Comparison of ENCODE assay signal across 1 cellular context in the genomic region with DNA sequence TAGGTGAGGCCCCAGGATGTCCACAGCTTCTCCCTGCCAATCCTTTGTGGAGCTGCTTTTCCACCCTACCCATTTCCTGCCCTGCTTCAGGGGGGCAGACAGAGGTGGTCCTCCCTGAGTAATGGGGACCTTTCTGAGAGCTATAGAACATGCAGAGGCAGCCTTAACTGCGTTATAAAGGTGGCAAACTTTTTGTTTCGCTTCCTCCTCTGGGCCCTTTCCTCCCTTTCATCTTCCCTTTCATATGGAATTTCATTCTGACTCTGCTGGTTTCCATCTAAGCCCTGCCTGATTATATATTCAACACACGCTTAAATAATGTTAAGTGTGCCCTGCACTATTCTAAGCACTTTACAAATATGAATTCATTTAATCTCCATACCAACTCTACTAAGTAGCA.
TF ChIP-seq lines count a peak whose summit lies in the region.

No MANE protein-coding gene starts in this region.

TF ChIP-seq in GM12878, 131 proteins besides CTCF, POLR2A, EP300 and RAD21 (continued from another document and continues in another):
- TF ChIP-seq CUX1 (IDR thresholded peaks at IDR 0.05; ENCODE audit: insufficient replicate concordance, low read depth, low read length), result no peak
- TF ChIP-seq ASH2L (IDR thresholded peaks at IDR 0.05; ENCODE audit: borderline replicate concordance, low read depth), result no peak
- TF ChIP-seq SPI1 (IDR thresholded peaks at IDR 0.05; ENCODE audit: borderline replicate concordance, insufficient read depth, low read depth, low read length), result peak; percentile 75
- no peak for TF ChIP-seq ZZZ3 (IDR thresholded peaks at IDR 0.05; ENCODE audit: control insufficient read depth, insufficient read length, low read depth)
- peak; percentile 72 for TF ChIP-seq EED (IDR thresholded peaks at IDR 0.05; ENCODE audit: low read depth)
- TF ChIP-seq MXI1 (IDR thresholded peaks at IDR 0.05; ENCODE audit: low read depth, low read length), result no peak
- no peak for TF ChIP-seq POLR2AphosphoS5 (IDR thresholded peaks at IDR 0.05; ENCODE audit: low read length)
- peak; percentile 55 for TF ChIP-seq RUNX3 (IDR thresholded peaks at IDR 0.05; ENCODE audit: low read length)
- no peak for TF ChIP-seq PKNOX1 (IDR thresholded peaks at IDR 0.05)
- TF ChIP-seq SP1 (IDR thresholded peaks at IDR 0.05; ENCODE audit: low read depth, low read length), result no peak
- TF ChIP-seq PML (IDR thresholded peaks at IDR 0.05; ENCODE audit: low read length), result no peak
- no peak for TF ChIP-seq MYC (IDR thresholded peaks at IDR 0.05; ENCODE audit: insufficient read depth, insufficient read length, insufficient replicate concordance, low read length, severe bottlenecking)
- no peak for TF ChIP-seq WRNIP1 (IDR thresholded peaks at IDR 0.05; ENCODE audit: borderline replicate concordance, low read depth, low read length)
- TF ChIP-seq GATAD2B (conservative IDR thresholded peaks at IDR 0.05; ENCODE audit: low read depth), result no peak
- TF ChIP-seq SREBF1 (IDR thresholded peaks at IDR 0.05; ENCODE audit: low read length), result no peak
- TF ChIP-seq ATF7 (IDR thresholded peaks at IDR 0.05; ENCODE audit: low read depth), result no peak
- TF ChIP-seq JUND (IDR thresholded peaks at IDR 0.05; ENCODE audit: low read depth, low read length), result no peak
- peak; percentile 80 for TF ChIP-seq DPF2 (IDR thresholded peaks at IDR 0.05)
- TF ChIP-seq NFYA (IDR thresholded peaks at IDR 0.05; ENCODE audit: borderline replicate concordance, low read depth, low read length), result no peak
- no peak for TF ChIP-seq TBL1XR1 (IDR thresholded peaks at IDR 0.05; ENCODE audit: low read depth, low read length)
- 0 out of 2 replicates have a peak, but pooled peaks have one; percentile 15 for TF ChIP-seq NR2F1 (conservative IDR thresholded peaks at IDR 0.05)
- TF ChIP-seq BMI1 (IDR thresholded peaks at IDR 0.05; ENCODE audit: borderline replicate concordance), result no peak
- TF ChIP-seq SIN3A (IDR thresholded peaks at IDR 0.05; ENCODE audit: low read depth, low read length), result no peak
- no peak for TF ChIP-seq GABPA (IDR thresholded peaks at IDR 0.05; ENCODE audit: low read depth)
- TF ChIP-seq STAT1 (conservative IDR thresholded peaks at IDR 0.05), result no peak
- TF ChIP-seq CHD1 (IDR thresholded peaks at IDR 0.05; ENCODE audit: low read depth, low read length), result no peak
- TF ChIP-seq MYB (IDR thresholded peaks at IDR 0.05; ENCODE audit: borderline replicate concordance, low read depth, low read length), result no peak
- no peak for TF ChIP-seq NBN (IDR thresholded peaks at IDR 0.05)
- peak; percentile 95 for TF ChIP-seq TCF7 (IDR thresholded peaks at IDR 0.05; ENCODE audit: borderline replicate concordance)
- no peak for TF ChIP-seq EZH2 (IDR thresholded peaks at IDR 0.05; ENCODE audit: borderline replicate concordance, control insufficient read depth, low read depth, low read length)
- TF ChIP-seq MAX (IDR thresholded peaks at IDR 0.05; ENCODE audit: low read depth, low read length), result no peak
- no peak for TF ChIP-seq SMAD5 (IDR thresholded peaks at IDR 0.05; ENCODE audit: low read depth)
- no peak for TF ChIP-seq ESRRA (IDR thresholded peaks at IDR 0.05; ENCODE audit: low read length)
- peak; percentile 72 for TF ChIP-seq JUNB (IDR thresholded peaks at IDR 0.05)
- TF ChIP-seq ZNF217 (IDR thresholded peaks at IDR 0.05), result peak; percentile 71
- TF ChIP-seq TAF1 (IDR thresholded peaks at IDR 0.05; ENCODE audit: borderline replicate concordance, low read depth, low read length), result no peak
- TF ChIP-seq STAT3 (IDR thresholded peaks at IDR 0.05; ENCODE audit: low read depth, low read length), result no peak
- TF ChIP-seq, protein P1, sequence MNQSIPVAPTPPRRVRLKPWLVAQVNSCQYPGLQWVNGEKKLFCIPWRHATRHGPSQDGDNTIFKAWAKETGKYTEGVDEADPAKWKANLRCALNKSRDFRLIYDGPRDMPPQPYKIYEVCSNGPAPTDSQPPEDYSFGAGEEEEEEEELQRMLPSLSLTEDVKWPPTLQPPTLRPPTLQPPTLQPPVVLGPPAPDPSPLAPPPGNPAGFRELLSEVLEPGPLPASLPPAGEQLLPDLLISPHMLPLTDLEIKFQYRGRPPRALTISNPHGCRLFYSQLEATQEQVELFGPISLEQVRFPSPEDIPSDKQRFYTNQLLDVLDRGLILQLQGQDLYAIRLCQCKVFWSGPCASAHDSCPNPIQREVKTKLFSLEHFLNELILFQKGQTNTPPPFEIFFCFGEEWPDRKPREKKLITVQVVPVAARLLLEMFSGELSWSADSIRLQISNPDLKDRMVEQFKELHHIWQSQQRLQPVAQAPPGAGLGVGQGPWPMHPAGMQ (IDR thresholded peaks at IDR 0.05; ENCODE audit: borderline replicate concordance), result no peak
- no peak for TF ChIP-seq NFXL1 (IDR thresholded peaks at IDR 0.05; ENCODE audit: borderline replicate concordance)
- no peak for TF ChIP-seq EGR1 (IDR thresholded peaks at IDR 0.05; ENCODE audit: borderline replicate concordance in 1 of 2, low read depth in 2 of 2, low read length in 2 of 2)
- TF ChIP-seq CREB1 (IDR thresholded peaks at IDR 0.05; ENCODE audit: low read depth), result no peak
- TF ChIP-seq ZNF622 (IDR thresholded peaks at IDR 0.05), result no peak
- no peak for TF ChIP-seq RAD51 (IDR thresholded peaks at IDR 0.05)
- peak; percentile 75; the same call in 1 of the 2 replicates for TF ChIP-seq IRF4 (IDR thresholded peaks at IDR 0.05; ENCODE audit: low read depth, low read length)
- no peak for TF ChIP-seq HCFC1 (IDR thresholded peaks at IDR 0.05; ENCODE audit: low read length)
- TF ChIP-seq BHLHE40 (IDR thresholded peaks at IDR 0.05; ENCODE audit: borderline replicate concordance in 1 of 2, low read depth in 2 of 2, low read length in 1 of 2), result peak in 1 of 2 experiments; percentile 5; a peak in 1 of 4 replicates
- TF ChIP-seq NR2C1 (IDR thresholded peaks at IDR 0.05), result no peak
- TF ChIP-seq CBX5 (IDR thresholded peaks at IDR 0.05; ENCODE audit: low read depth), result no peak
- no peak for TF ChIP-seq SMC3 (IDR thresholded peaks at IDR 0.05; ENCODE audit: borderline replicate concordance, low read length)
- TF ChIP-seq ETV6 (conservative IDR thresholded peaks at IDR 0.05 in 1 of 2, IDR thresholded peaks at IDR 0.05 in 1 of 2; ENCODE audit: borderline replicate concordance in 1 of 2, low read depth in 1 of 2), result peak in 1 of 2 experiments; percentile 69; a peak in 1 of 4 replicates
- TF ChIP-seq POU2F2 (IDR thresholded peaks at IDR 0.05; ENCODE audit: borderline replicate concordance, low read depth, low read length), result no peak
- TF ChIP-seq, protein P2, sequence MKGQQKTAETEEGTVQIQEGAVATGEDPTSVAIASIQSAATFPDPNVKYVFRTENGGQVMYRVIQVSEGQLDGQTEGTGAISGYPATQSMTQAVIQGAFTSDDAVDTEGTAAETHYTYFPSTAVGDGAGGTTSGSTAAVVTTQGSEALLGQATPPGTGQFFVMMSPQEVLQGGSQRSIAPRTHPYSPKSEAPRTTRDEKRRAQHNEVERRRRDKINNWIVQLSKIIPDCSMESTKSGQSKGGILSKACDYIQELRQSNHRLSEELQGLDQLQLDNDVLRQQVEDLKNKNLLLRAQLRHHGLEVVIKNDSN (IDR thresholded peaks at IDR 0.05; ENCODE audit: borderline replicate concordance, extremely low read length, insufficient read depth, low read depth, low read length), result no peak
- no peak for TF ChIP-seq SRF (IDR thresholded peaks at IDR 0.05; ENCODE audit: low read depth in 2 of 2, low read length in 2 of 2)
- TF ChIP-seq BCL11A (IDR thresholded peaks at IDR 0.05; ENCODE audit: low read depth, low read length), result 0 out of 2 replicates have a peak, but pooled peaks have one; percentile 24
- no peak for TF ChIP-seq FOS (IDR thresholded peaks at IDR 0.05; ENCODE audit: borderline replicate concordance, extremely low read depth, insufficient read length)
- no peak for TF ChIP-seq BACH1 (IDR thresholded peaks at IDR 0.05; ENCODE audit: borderline replicate concordance)
- TF ChIP-seq ZNF384 (IDR thresholded peaks at IDR 0.05; ENCODE audit: borderline replicate concordance, low read depth, low read length), result no peak
- no peak for TF ChIP-seq ZNF687 (IDR thresholded peaks at IDR 0.05)
